ENCODE assay signal across 33 cellular contexts in the genomic region with DNA sequence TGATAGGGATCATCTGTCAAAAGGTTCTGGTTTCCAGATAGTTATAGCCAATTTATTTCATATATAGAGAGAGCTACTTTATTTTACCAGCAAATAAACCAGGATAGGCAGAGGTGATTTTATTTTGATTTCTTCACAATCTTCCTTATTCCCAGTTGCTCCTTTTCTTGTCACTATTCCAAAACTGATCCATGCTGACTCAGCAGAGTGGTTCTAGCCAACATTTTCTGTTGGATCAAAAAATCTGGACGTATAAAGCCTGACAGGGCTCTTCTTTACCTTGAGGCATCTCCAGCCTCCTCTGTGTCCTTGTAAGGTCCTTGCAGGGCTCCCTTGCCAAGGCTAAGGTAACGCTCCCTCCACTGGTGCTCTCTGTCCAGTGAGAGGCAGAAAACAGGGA. TPM values are rescaled to one million over a fixed set of nuclear protein-coding genes. Genes with fewer than 3 reads are reported as not detected.
DNase-seq lines count a peak whose midpoint lies in the region; ATAC-seq and TF ChIP-seq lines count a peak whose summit lies in the region.
"Had no signal": no experiment of that assay in that cellular context is flagged by ENCODE, and none has a peak within 500 bp of the region (broad histone marks: within the 10 kb centered on the region; RNA-seq: fewer than 3 reads in every experiment).

No MANE protein-coding gene starts in this region.

- no peak overlapping the region for H3K4me3 Mint-ChIP-seq in activated naive CD4-positive, alpha-beta T cell treated with anti-CD3 and anti-CD28 coated beads, Interleukin-2, amount 50 U/mL, for 24 hours
- no peak overlapping the region for H3K4me3 Mint-ChIP-seq in central memory CD8-positive, alpha-beta T cell
- peak overlapping the region; percentile 68 for H3K4me3 Mint-ChIP-seq in stimulated activated effector memory CD8-positive, alpha-beta T cell treated with anti-CD3 and anti-CD28 coated beads, Interleukin-12 subunit alpha, Interleukin-12 subunit beta, amount 100 ng/mL, for 72 hours
- H3K4me3 Mint-ChIP-seq: activated T-cell treated with anti-CD3 and anti-CD28 coated beads, Interleukin-2, amount 50 U/mL, for 4 hours had no signal

- in situ Hi-C loops in transverse colon (cut with MboI; ENCODE audit: low pct_ligation_motif_present in 1 of 4, low pct_unique_long_range_greater_than_20kb in 1 of 4, low sequenced_read_pairs in 3 of 4), result no loop called here

- no peak for ATAC-seq in central memory CD8-positive, alpha-beta T cell (replicated peaks; ENCODE audit: extremely low read depth, poor library complexity, severe bottlenecking)
- ATAC-seq in stimulated activated effector memory CD8-positive, alpha-beta T cell treated with anti-CD3 and anti-CD28 coated beads, Interleukin-12 subunit alpha, Interleukin-12 subunit beta, amount 100 ng/mL, for 72 hours, result no peak
- no peak for ATAC-seq in body of pancreas
- ATAC-seq: left lung, right cardiac atrium had no signal

- H3K27ac ChIP-seq in KOPT-K1 (ENCODE audit: low read depth, low read length, poor library complexity, severe bottlenecking) (peak overlapping the region; percentile 86), body of pancreas (no peak overlapping the region), transverse colon (no peak overlapping the region)
- H3K27ac ChIP-seq: colonic mucosa, left lung, PC-9, SK-N-MC, spleen, stomach, vagina had no signal

- DNase-seq in activated naive CD4-positive, alpha-beta T cell (lab: John Stamatoyannopoulos, UW), result no peak
- DNase-seq in central memory CD8-positive, alpha-beta T cell (ENCODE audit: low spot score in 2 of 2), result no peak
- DNase-seq in stimulated activated effector memory CD8-positive, alpha-beta T cell treated with anti-CD3 and anti-CD28 coated beads, Interleukin-12 subunit alpha, Interleukin-12 subunit beta, amount 100 ng/mL, for 72 hours (ENCODE audit: low spot score in 2 of 2), result no peak
- DNase-seq in body of pancreas, result no peak
- DNase-seq in transverse colon, result no peak
- DNase-seq: activated CD4-positive, CD25-positive, alpha-beta regulatory T cell treated with anti-CD3 and anti-CD28 coated beads, Interleukin-2, amount 50 U/mL, for 72 hours; activated naive CD4-positive, alpha-beta T cell treated with anti-CD3 and anti-CD28 coated beads, Interleukin-2, amount 50 U/mL, for 16 hours; activated T-cell treated with anti-CD3 and anti-CD28 coated beads, Interleukin-2, amount 50 U/mL, for 4 hours; aorta; C1 segment of cervical spinal cord; colonic mucosa; effector CD4-positive, alpha-beta T cell; left lung; mesenchymal stem cell; NCI-H1436 treated with DMSO at 0.1 percent for 48 hours; NCI-H345; NCI-H69; PC-9; posterior cingulate gyrus; right cardiac atrium; spleen; stimulated activated CD4-positive, alpha-beta T cell treated with anti-CD3 and anti-CD28 coated beads, Interleukin-2, amount 100 ng/mL, for 24 hours; stomach had no signal

- intact Hi-C loops in body of pancreas (cut with DNase I), result no loop called here
- intact Hi-C loops in transverse colon (cut with DNase I; ENCODE audit: low total_unique reads), result no loop called here

- H3K36me3 Mint-ChIP-seq in activated naive CD4-positive, alpha-beta T cell treated with anti-CD3 and anti-CD28 coated beads, Interleukin-2, amount 50 U/mL, for 24 hours, result no peaks in the 10 kb centered on the region
- H3K36me3 Mint-ChIP-seq in central memory CD8-positive, alpha-beta T cell (ENCODE audit: insufficient read depth), result peaks cover 5% of the 10 kb centered on the region
- no peaks in the 10 kb centered on the region for H3K36me3 Mint-ChIP-seq in stimulated activated effector memory CD8-positive, alpha-beta T cell treated with anti-CD3 and anti-CD28 coated beads, Interleukin-12 subunit alpha, Interleukin-12 subunit beta, amount 100 ng/mL, for 72 hours

- H3K4me1 Mint-ChIP-seq in activated naive CD4-positive, alpha-beta T cell treated with anti-CD3 and anti-CD28 coated beads, Interleukin-2, amount 50 U/mL, for 24 hours, result peaks cover 22% of the 10 kb centered on the region
- peaks cover 22% of the 10 kb centered on the region for H3K4me1 Mint-ChIP-seq in central memory CD8-positive, alpha-beta T cell
- peaks cover 47% of the 10 kb centered on the region for H3K4me1 Mint-ChIP-seq in stimulated activated effector memory CD8-positive, alpha-beta T cell treated with anti-CD3 and anti-CD28 coated beads, Interleukin-12 subunit alpha, Interleukin-12 subunit beta, amount 100 ng/mL, for 72 hours

- TF ChIP-seq EP300 in transverse colon (IDR thresholded peaks at IDR 0.05; ENCODE audit: low read depth), result no peak

- TF ChIP-seq POLR2A in body of pancreas (IDR thresholded peaks at IDR 0.05) (no peak), transverse colon (IDR thresholded peaks at IDR 0.05) (no peak)

- H3K36me3 ChIP-seq in KOPT-K1 (ENCODE audit: insufficient read depth, low read length) (no peaks in the 10 kb centered on the region), body of pancreas (replicated peaks in 1 of 2; ENCODE audit: insufficient read depth in 1 of 2, low read depth in 2 of 2) (no peaks in the 10 kb centered on the region), transverse colon (no peaks in the 10 kb centered on the region)
- H3K36me3 ChIP-seq: colonic mucosa, HAP-1, left lung, spleen, stomach, vagina had no signal

- H3K4me1 ChIP-seq in body of pancreas (no peaks in the 10 kb centered on the region), transverse colon (peaks cover 0 to 3% (median 0%) of the 10 kb centered on the region in 4 donors)
- H3K4me1 ChIP-seq: colonic mucosa, HAP-1, vagina had no signal

- TF ChIP-seq CTCF in body of pancreas (IDR thresholded peaks at IDR 0.05) (no peak), transverse colon (IDR thresholded peaks at IDR 0.05) (no peak)

- H3K4me3 ChIP-seq in body of pancreas (no peak overlapping the region), transverse colon (no peak overlapping the region)
- H3K4me3 ChIP-seq: colonic mucosa, HAP-1, left lung, PC-9, SK-N-MC, spleen, stomach, vagina had no signal

- no peaks in the 10 kb centered on the region for H3K9me3 Mint-ChIP-seq in activated naive CD4-positive, alpha-beta T cell treated with anti-CD3 and anti-CD28 coated beads, Interleukin-2, amount 50 U/mL, for 24 hours
- H3K9me3 Mint-ChIP-seq in central memory CD8-positive, alpha-beta T cell, result no peaks in the 10 kb centered on the region
- H3K9me3 Mint-ChIP-seq in stimulated activated effector memory CD8-positive, alpha-beta T cell treated with anti-CD3 and anti-CD28 coated beads, Interleukin-12 subunit alpha, Interleukin-12 subunit beta, amount 100 ng/mL, for 72 hours, result no peaks in the 10 kb centered on the region
- H3K9me3 Mint-ChIP-seq: activated T-cell treated with anti-CD3 and anti-CD28 coated beads, Interleukin-2, amount 50 U/mL, for 4 hours had no signal

- H3K9me3 ChIP-seq in KOPT-K1 (ENCODE audit: insufficient read depth, low read length, poor library complexity, severe bottlenecking) (no peaks in the 10 kb centered on the region), body of pancreas (no peaks in the 10 kb centered on the region), transverse colon (no peaks in the 10 kb centered on the region)
- H3K9me3 ChIP-seq: colonic mucosa, HAP-1, left lung, spleen, stomach, vagina had no signal

- H3K27me3 ChIP-seq in body of pancreas (no peaks in the 10 kb centered on the region), transverse colon (no peaks in the 10 kb centered on the region)
- H3K27me3 ChIP-seq: colonic mucosa, left lung, spleen, stomach, vagina had no signal

- no peaks in the 10 kb centered on the region for H3K27me3 Mint-ChIP-seq in activated naive CD4-positive, alpha-beta T cell treated with anti-CD3 and anti-CD28 coated beads, Interleukin-2, amount 50 U/mL, for 24 hours
- H3K27me3 Mint-ChIP-seq in central memory CD8-positive, alpha-beta T cell, result no peaks in the 10 kb centered on the region

- 51 to 57% methylated on average over 2 of the region's 2 CpGs for WGBS in body of pancreas, 2 donors
- 68% methylated on average over 2 of the region's 2 CpGs; no CpG with 5 or more reads in 1 of the 2 donors for WGBS in transverse colon (ENCODE audit: low coverage in 1 of 2), 2 donors

- H3K27ac Mint-ChIP-seq in activated naive CD4-positive, alpha-beta T cell treated with anti-CD3 and anti-CD28 coated beads, Interleukin-2, amount 50 U/mL, for 24 hours, result peak overlapping the region; percentile 67
- peak overlapping the region; percentile 49 for H3K27ac Mint-ChIP-seq in central memory CD8-positive, alpha-beta T cell (ENCODE audit: low read depth)
- H3K27ac Mint-ChIP-seq in stimulated activated effector memory CD8-positive, alpha-beta T cell treated with anti-CD3 and anti-CD28 coated beads, Interleukin-12 subunit alpha, Interleukin-12 subunit beta, amount 100 ng/mL, for 72 hours, result peak overlapping the region; percentile 91

RNA-seq across cellular contexts. Expression of gene HDC, which starts 15.8 kb away (rescaled TPM):
- total RNA-seq in body of pancreas, result not detected
- total RNA-seq in transverse colon, result under 1 TPM in 2 of 4 donors, not detected in 2; 0.14 to 0.64 TPM
- total RNA-seq: epithelial cell of proximal tubule, fibroblast of villous mesenchyme, G401, LHCN-M2, myocyte, PC-9 had no signal
